8 cellular contexts compared by ENCODE assay signal in genomic region chr16:56871172-56871593, GRCh38. TPM values are rescaled to one million over a fixed set of nuclear protein-coding genes. Genes with fewer than 3 reads are reported as not detected.
DNase-seq lines count a peak whose midpoint lies in the region; ATAC-seq and TF ChIP-seq lines count a peak whose summit lies in the region.
"Had no signal": no experiment of that assay in that cellular context is flagged by ENCODE, and none has a peak within 500 bp of the region (broad histone marks: within the 10 kb centered on the region; RNA-seq: fewer than 3 reads in every experiment).

No MANE protein-coding gene starts in this region.

- intact Hi-C loops in adrenal gland (cut with DNase I): no loop called here

- peak; percentile 41 for ATAC-seq in HG03045 (IDR thresholded peaks at IDR 0.05; ENCODE audit: unreplicated experiment)

- DNase-seq in GM10248 (ENCODE audit: extremely low spot score): peak; percentile 73
- DNase-seq in adrenal gland: peak; percentile 45 to 78 (median 68)
- DNase-seq in myocyte (ENCODE audit: low read depth): peak; percentile 84
- DNase-seq in D341Med (ENCODE audit: low spot score): no peak
- no peak for DNase-seq in NCI-H1930 (lab: John Stamatoyannopoulos, UW)
- DNase-seq in activated naive CD4-positive, alpha-beta T cell (lab: John Stamatoyannopoulos, UW): no peak
- DNase-seq: NCI-H1048 had no signal

- WGBS in adrenal gland, 4 donors: 44 to 58% (median 50%) methylated on average over 5 to 7 of the region's 7 CpGs

- TF ChIP-seq POLR2A in adrenal gland (IDR thresholded peaks at IDR 0.05): no peak

- H3K9me3 ChIP-seq in adrenal gland (replicated peaks in 1 of 3): no peaks in the 10 kb centered on the region

- H3K4me3 ChIP-seq in adrenal gland: no peak overlapping the region

- H3K36me3 ChIP-seq in adrenal gland (replicated peaks in 1 of 2): no peaks in the 10 kb centered on the region

- CTCF ChIA-PET in GM10248 (lab: Yijun Ruan, JAX): interaction anchor here (1.1 to 2.0 kb wide), 2 partner anchors 14 to 39 kb away, joined by 3 to 5 read pairs; no protein-coding TSS in a partner anchor

- peak; percentile 24 for TF ChIP-seq CTCF in GM10248 (IDR thresholded peaks at IDR 0.05; ENCODE audit: control extremely low read depth, extremely low read depth, low read depth, missing control alignments)
- no peak for TF ChIP-seq CTCF in adrenal gland (IDR thresholded peaks at IDR 0.05)

- no peaks in the 10 kb centered on the region for H3K27me3 ChIP-seq in adrenal gland

- H3K27ac ChIP-seq in adrenal gland: no peak overlapping the region

- POLR2A ChIA-PET in GM10248 (lab: Yijun Ruan, JAX): no interaction called here

- peaks cover 0 to 7% of the 10 kb centered on the region in 2 donors for H3K4me1 ChIP-seq in adrenal gland (replicated peaks in 1 of 2)

RNA-seq across cellular contexts. Expression of gene SLC12A3, which starts 6.2 kb away (rescaled TPM):
- total RNA-seq in adrenal gland: not detected
- under 1 TPM in 1 of 3 donors, not detected in 2; 0.03 TPM for polyA plus RNA-seq in adrenal gland
- total RNA-seq in myocyte: 0.16 TPM in 1 of 2 replicates, not detected in the other
- polyA plus RNA-seq in myocyte (2012): 0.06 TPM

Comparison
In these comparisons a context has a peak if more than half of its experiments do, and no peak if none do; other contexts are left out.
1. DNase-seq: peak in GM10248 (single experiment), adrenal gland (7 of 7) and myocyte (single experiment); none in D341Med (single experiment), NCI-H1930 (0 of 2) and activated naive CD4-positive, alpha-beta T cell (0 of 4).